11 cellular contexts compared by ENCODE assay signal in the genomic region with DNA sequence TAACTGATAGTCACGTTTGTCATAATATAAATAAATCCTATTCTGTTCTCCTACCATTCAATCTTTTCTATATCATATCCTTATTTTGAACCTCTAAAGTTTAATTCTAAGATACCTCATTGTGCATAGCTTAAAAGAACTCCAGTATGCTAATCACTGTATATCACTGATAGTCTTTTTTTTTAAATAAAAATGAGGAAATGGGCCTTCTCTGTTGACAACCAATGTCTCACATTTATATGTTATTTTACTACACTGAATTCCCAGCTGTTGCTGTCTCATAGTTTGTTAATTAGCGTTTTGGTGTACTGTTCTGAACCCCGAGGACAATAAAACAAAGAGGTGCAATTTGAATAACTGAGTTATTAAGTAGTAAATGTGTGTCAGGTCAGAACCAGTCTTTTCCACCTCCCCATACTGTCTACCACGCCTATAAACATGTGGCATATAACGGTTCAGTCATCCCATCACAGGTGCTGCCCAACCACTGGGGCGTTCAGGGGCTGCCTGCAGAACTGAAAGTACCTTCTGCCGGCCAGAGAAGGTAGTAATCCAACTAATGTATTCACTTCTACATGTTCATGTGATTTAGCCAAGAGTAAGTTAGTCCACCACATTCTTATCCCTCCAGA. TPM values are rescaled to one million over a fixed set of nuclear protein-coding genes. Genes with fewer than 3 reads are reported as not detected.
A peak's percentile ranks its signal among the peaks of the same experiment; 100 is the strongest.
DNase-seq lines count a peak whose midpoint lies in the region; ATAC-seq and TF ChIP-seq lines count a peak whose summit lies in the region.
"Had no signal": no experiment of that assay in that cellular context is flagged by ENCODE, and none has a peak within 500 bp of the region (broad histone marks: within the 10 kb centered on the region; RNA-seq: fewer than 3 reads in every experiment).

No MANE protein-coding gene starts in this region.

- no peak overlapping the region for H3K4me3 ChIP-seq in CD4-positive, CD25-positive, alpha-beta regulatory T cell (ENCODE audit: low read depth, low read length)
- H3K4me3 ChIP-seq in OCI-LY3 (ENCODE audit: low read length) = peak overlapping the region; percentile 30

- peaks cover 32% of the 10 kb centered on the region for H3K36me3 Mint-ChIP-seq in CD4-positive, CD25-positive, alpha-beta regulatory T cell
- H3K36me3 Mint-ChIP-seq in mesothelial cell of epicardium = peaks cover 47% of the 10 kb centered on the region

- H3K36me3 ChIP-seq in CD4-positive, CD25-positive, alpha-beta regulatory T cell (ENCODE audit: control insufficient read depth, insufficient read depth, low read length) = peaks cover 55% of the 10 kb centered on the region
- peaks cover 28% of the 10 kb centered on the region for H3K36me3 ChIP-seq in OCI-LY3 (replicated peaks; ENCODE audit: low read depth, low read length)

- peak; percentile 20 to 63 for ATAC-seq in CD4-positive, CD25-positive, alpha-beta regulatory T cell (ENCODE audit: low read depth in 2 of 2)
- peak; percentile 91 for ATAC-seq in GM19043 (IDR thresholded peaks at IDR 0.05; ENCODE audit: low read depth, unreplicated experiment)
- ATAC-seq in HG02884 (IDR thresholded peaks at IDR 0.05; ENCODE audit: unreplicated experiment) = peak; percentile 99

- H3K4me2 ChIP-seq in OCI-LY3 (ENCODE audit: low read length) = peak overlapping the region; percentile 55

- no peak for DNase-seq in CD4-positive, CD25-positive, alpha-beta regulatory T cell
- DNase-seq in NCI-H1105 (lab: John Stamatoyannopoulos, UW) = no peak
- no peak for DNase-seq in NCI-H510A treated with DMSO at 0.1 percent for 48 hours (lab: John Stamatoyannopoulos, UW)
- no peak for DNase-seq in mesothelial cell of epicardium (ENCODE audit: low spot score in 2 of 2, unreplicated experiment in 2 of 2)
- DNase-seq in GF-D8 (lab: John Stamatoyannopoulos, UW) = no peak
- DNase-seq: amniotic stem cell; stimulated activated CD4-positive, alpha-beta T cell treated with anti-CD3 and anti-CD28 coated beads, Interleukin-4, amount 100 ng/mL, for 1 hour had no signal

- peaks cover 0 to 5% (median 0%) of the 10 kb centered on the region in 7 donors for H3K9me3 Mint-ChIP-seq in CD4-positive, CD25-positive, alpha-beta regulatory T cell
- H3K9me3 Mint-ChIP-seq in mesothelial cell of epicardium = peaks cover 4% of the 10 kb centered on the region
- H3K9me3 Mint-ChIP-seq: T-helper 1 cell treated with Interleukin-12 subunit alpha and Interleukin-12 subunit beta and Interleukin-4 antibody, amounts not matched to agents 30 μg/mL and 1 μg/mL, for 36 hours had no signal

- H3K4me1 ChIP-seq in CD4-positive, CD25-positive, alpha-beta regulatory T cell (ENCODE audit: control insufficient read depth, insufficient read depth, low read length, poor library complexity, severe bottlenecking) = peaks cover 4% of the 10 kb centered on the region
- H3K4me1 ChIP-seq in OCI-LY3 (ENCODE audit: low read length) = peaks cover 36% of the 10 kb centered on the region

- H3K27me3 Mint-ChIP-seq in CD4-positive, CD25-positive, alpha-beta regulatory T cell = no peaks in the 10 kb centered on the region
- H3K27me3 Mint-ChIP-seq in mesothelial cell of epicardium (ENCODE audit: low read depth) = no peaks in the 10 kb centered on the region

- H2AFZ ChIP-seq in OCI-LY3 (ENCODE audit: low read depth, low read length) = peak overlapping the region; percentile 38; the same call in 1 of the 2 replicates

- H4K20me1 ChIP-seq in OCI-LY3 (ENCODE audit: insufficient read depth, low read length) = no peaks in the 10 kb centered on the region

- H3K79me2 ChIP-seq in OCI-LY3 (ENCODE audit: low read length) = no peaks in the 10 kb centered on the region

- no peak for TF ChIP-seq CTCF in OCI-LY3 (IDR thresholded peaks at IDR 0.05; ENCODE audit: low read depth, low read length)
- no peak for TF ChIP-seq CTCF in mesothelial cell of epicardium (IDR thresholded peaks at IDR 0.05; ENCODE audit: unreplicated experiment)

- H3K9ac ChIP-seq in OCI-LY3 (ENCODE audit: low read length) = no peak overlapping the region

- no peak overlapping the region for H3K27ac ChIP-seq in CD4-positive, CD25-positive, alpha-beta regulatory T cell (ENCODE audit: insufficient read depth, low read length, poor library complexity, severe bottlenecking)
- peak overlapping the region; percentile 81 for H3K27ac ChIP-seq in OCI-LY3 (ENCODE audit: low read length)

- H3K9me3 ChIP-seq in CD4-positive, CD25-positive, alpha-beta regulatory T cell (ENCODE audit: control insufficient read depth in 2 of 2, low read length in 2 of 2) = no peaks in the 10 kb centered on the region
- no peaks in the 10 kb centered on the region for H3K9me3 ChIP-seq in OCI-LY3 (ENCODE audit: insufficient read depth, low read length)

- peak overlapping the region in 1 of 3 donors; percentile 33 for H3K27ac Mint-ChIP-seq in CD4-positive, CD25-positive, alpha-beta regulatory T cell
- H3K27ac Mint-ChIP-seq in mesothelial cell of epicardium = no peak overlapping the region
- H3K27ac Mint-ChIP-seq: T-helper 1 cell treated with Interleukin-12 subunit alpha and Interleukin-12 subunit beta and Interleukin-4 antibody, amounts not matched to agents 30 μg/mL and 1 μg/mL, for 36 hours had no signal

- no peaks in the 10 kb centered on the region for H3K27me3 ChIP-seq in CD4-positive, CD25-positive, alpha-beta regulatory T cell (ENCODE audit: control insufficient read depth, insufficient read depth, low read length)
- H3K27me3 ChIP-seq in OCI-LY3 (ENCODE audit: low read depth, low read length) = no peaks in the 10 kb centered on the region

- no peak overlapping the region for H3K4me3 Mint-ChIP-seq in CD4-positive, CD25-positive, alpha-beta regulatory T cell
- H3K4me3 Mint-ChIP-seq in mesothelial cell of epicardium = no peak overlapping the region
- H3K4me3 Mint-ChIP-seq: T-helper 1 cell treated with Interleukin-12 subunit alpha and Interleukin-12 subunit beta and Interleukin-4 antibody, amounts not matched to agents 30 μg/mL and 1 μg/mL, for 36 hours had no signal

- peaks cover 21 to 47% (median 28%) of the 10 kb centered on the region in 4 donors for H3K4me1 Mint-ChIP-seq in CD4-positive, CD25-positive, alpha-beta regulatory T cell
- peaks cover 12% of the 10 kb centered on the region for H3K4me1 Mint-ChIP-seq in mesothelial cell of epicardium

RNA-seq across cellular contexts. Expression of a gene that starts 14.9 kb away (rescaled TPM):
- total RNA-seq in CD4-positive, CD25-positive, alpha-beta regulatory T cell = 83.1 TPM
- polyA plus RNA-seq in CD4-positive, CD25-positive, alpha-beta regulatory T cell = 10 to 100 TPM; 23.9 to 36.4 (median 29.9) TPM
- 101 to 116 TPM (median 108 TPM) in 3 replicates for total RNA-seq in mesothelial cell of epicardium

Comparison
In these comparisons a context has a peak if more than half of its experiments do, and no peak if none do; other contexts are left out.
1. ATAC-seq: peak in every context shown above with its lines; median percentile 99 in HG02884; 91 in GM19043; 42 in CD4-positive, CD25-positive, alpha-beta regulatory T cell.